8 cellular contexts compared by ENCODE assay signal in genomic region chr19:36572593-36573019, GRCh38. TPM values are rescaled to one million over a fixed set of nuclear protein-coding genes. Genes with fewer than 3 reads are reported as not detected.
DNase-seq lines count a peak whose midpoint lies in the region; ATAC-seq, FAIRE-seq and TF ChIP-seq lines count a peak whose summit lies in the region.
"Had no signal": no experiment of that assay in that cellular context is flagged by ENCODE, and none has a peak within 500 bp of the region (broad histone marks: within the 10 kb centered on the region; RNA-seq: fewer than 3 reads in every experiment).

No MANE protein-coding gene starts in this region.

- H3K4me2 ChIP-seq in IMR-90 (ENCODE audit: low read depth, low read length) = peak overlapping the region; percentile 96

- no peak for TF ChIP-seq POLR2A in IMR-90 (IDR thresholded peaks at IDR 0.05; ENCODE audit: low read depth, low read length)

- TSS peak; percentile 59 for BruUV-seq in IMR-90 (replicated peaks; lab: Mats Ljungman, UMichigan)

- 0% methylated on average over 4 of the region's 11 CpGs; no CpG with 5 or more reads in 1 of the 2 experiments for WGBS in IMR-90 (ENCODE audit: extremely low coverage in 2 of 2, insufficient read length in 1 of 2), 2 experiments

- H3K18ac ChIP-seq in IMR-90 (ENCODE audit: low read depth, low read length) = no peak overlapping the region

- peak overlapping the region; percentile 94 for H3K4ac ChIP-seq in IMR-90 (ENCODE audit: low read depth, low read length)

- no peak for ATAC-seq in IMR-90 (ENCODE audit: low read depth)
- no peak for ATAC-seq in HG02588 (IDR thresholded peaks at IDR 0.05; ENCODE audit: unreplicated experiment)

- DNase-seq in IMR-90 = no peak
- no peak for DNase-seq in activated naive CD8-positive, alpha-beta T cell treated with anti-CD3 and anti-CD28 coated beads for 36 hours
- no peak for DNase-seq in kidney
- DNase-seq in substantia nigra (lab: John Stamatoyannopoulos, UW) = no peak
- no peak for DNase-seq in HCEC 1CT
- DNase-seq in NCI-H187 (lab: John Stamatoyannopoulos, UW) = no peak

- H3K9me3 Mint-ChIP-seq in activated naive CD8-positive, alpha-beta T cell treated with anti-CD3 and anti-CD28 coated beads for 36 hours = peaks cover 35% of the 10 kb centered on the region

- H4K5ac ChIP-seq in IMR-90 (ENCODE audit: low read depth, low read length) = peak overlapping the region; percentile 15

- TF ChIP-seq CTCF in IMR-90 (conservative IDR thresholded peaks at IDR 0.05; ENCODE audit: low read depth, low read length) (no peak), kidney (IDR thresholded peaks at IDR 0.05; ENCODE audit: borderline replicate concordance, extremely low read depth, insufficient read depth) (no peak)

- intact Hi-C loops in IMR-90 (cut with micrococcal nuclease) (loop anchor here (2.0 kb wide), 1 partner anchor 32 kb away; the partner anchor contains the start of gene ZNF382), kidney (cut with DNase I) (no loop called here)

- H3K36me3 ChIP-seq in IMR-90 (ENCODE audit: control insufficient read depth, insufficient read depth, low read length) (peaks cover 19% of the 10 kb centered on the region), kidney (ENCODE audit: control insufficient read depth in 1 of 2, insufficient read depth in 2 of 2, low read length in 2 of 2) (peaks cover 5% of the 10 kb centered on the region in 2 donors)

- H4K8ac ChIP-seq in IMR-90 (ENCODE audit: low read depth in 2 of 2, low read length in 2 of 2) = peak overlapping the region; percentile 57 to 89

- H3K79me1 ChIP-seq in IMR-90 (ENCODE audit: low read depth in 1 of 2, low read length in 2 of 2) = peaks cover 16 to 29% of the 10 kb centered on the region in 2 experiments

- POLR2A ChIA-PET in IMR-90 (lab: Charles Lee; ENCODE audit: unreplicated experiment) = no interaction called here

- no peak overlapping the region for H2BK20ac ChIP-seq in IMR-90 (ENCODE audit: low read depth, low read length)

- in situ Hi-C loops in IMR-90 (cut with MboI; ENCODE audit: low sequenced_read_pairs) = no loop called here

- 0 out of 2 replicates have a peak overlapping the region, but pooled peaks have one; percentile 10 for H2AK5ac ChIP-seq in IMR-90 (ENCODE audit: low read depth, low read length)

- CTCF ChIA-PET in IMR-90 (lab: Yijun Ruan, JAX) = no interaction called here

- no peak for TF ChIP-seq RAD21 in IMR-90 (IDR thresholded peaks at IDR 0.05; ENCODE audit: low read length)

- peak overlapping the region; percentile 28; the same call in 1 of the 2 replicates for H3K23ac ChIP-seq in IMR-90 (ENCODE audit: low read depth, low read length)

- peaks cover 19% of the 10 kb centered on the region for H3K4me1 Mint-ChIP-seq in activated naive CD8-positive, alpha-beta T cell treated with anti-CD3 and anti-CD28 coated beads for 36 hours

- no peaks in the 10 kb centered on the region for H3K27me3 ChIP-seq in IMR-90 (ENCODE audit: control insufficient read depth, insufficient read depth, low read length)

- no peak overlapping the region for H2BK120ac ChIP-seq in IMR-90 (ENCODE audit: low read depth, low read length)

- peak overlapping the region; percentile 93 for H3K14ac ChIP-seq in IMR-90 (replicated peaks; ENCODE audit: low read depth, low read length)

- peak overlapping the region; percentile 91 for H3K27ac Mint-ChIP-seq in activated naive CD8-positive, alpha-beta T cell treated with anti-CD3 and anti-CD28 coated beads for 36 hours

- no peak overlapping the region for H2AK9ac ChIP-seq in IMR-90 (replicated peaks; ENCODE audit: low read depth, low read length, poor library complexity)

- no peak for FAIRE-seq in kidney (lab: Jason Lieb, UNC)
- FAIRE-seq: colon had no signal

- H4K20me1 ChIP-seq in IMR-90 (ENCODE audit: insufficient read depth, low read length) = no peaks in the 10 kb centered on the region

- H3K4me3 ChIP-seq in IMR-90 (ENCODE audit: insufficient read depth, low read depth, low read length) (peak overlapping the region; percentile 58), kidney (ENCODE audit: low read length in 2 of 2) (peak overlapping the region; percentile 94 to 100)

- H2BK15ac ChIP-seq in IMR-90 (ENCODE audit: low read depth, low read length) = no peak overlapping the region

- no peak overlapping the region for H3K56ac ChIP-seq in IMR-90 (ENCODE audit: extremely low read depth, insufficient read depth, low read length)

- H3K4me3 Mint-ChIP-seq in activated naive CD8-positive, alpha-beta T cell treated with anti-CD3 and anti-CD28 coated beads for 36 hours = peak overlapping the region; percentile 88

- H3K27ac ChIP-seq in IMR-90 (ENCODE audit: insufficient read depth, low read length) (peak overlapping the region; percentile 53), kidney (ENCODE audit: low read depth in 2 of 2, low read length in 2 of 2) (peak overlapping the region; percentile 76 to 94), substantia nigra (ENCODE audit: low read depth, low read length, poor library complexity, severe bottlenecking) (peak overlapping the region; percentile 82)

- H3K4me1 ChIP-seq in IMR-90 (ENCODE audit: control insufficient read depth, insufficient read depth, low read length) = peaks cover 2% of the 10 kb centered on the region; the same call in 1 of the 2 replicates
- peaks cover 4 to 5% of the 10 kb centered on the region in 2 donors for H3K4me1 ChIP-seq in kidney (ENCODE audit: control insufficient read depth in 1 of 2, insufficient read depth in 1 of 2, low read depth in 1 of 2, low read length in 2 of 2)

- peak overlapping the region; percentile 88; the same call in 1 of the 2 replicates for H4K91ac ChIP-seq in IMR-90 (ENCODE audit: insufficient read depth, low read depth, low read length)

- H3K9me3 ChIP-seq in IMR-90 (ENCODE audit: control insufficient read depth, insufficient read depth, low read length) (peaks cover 17% of the 10 kb centered on the region), kidney (ENCODE audit: control insufficient read depth in 1 of 2, low read length in 2 of 2) (no peaks in the 10 kb centered on the region)

- peak overlapping the region; percentile 98 for H2AFZ ChIP-seq in IMR-90 (replicated peaks; ENCODE audit: low read length, poor library complexity)

- H2BK5ac ChIP-seq in IMR-90 (ENCODE audit: low read depth, low read length, poor library complexity, severe bottlenecking) = peak overlapping the region; percentile 59

- H3K36me3 Mint-ChIP-seq in activated naive CD8-positive, alpha-beta T cell treated with anti-CD3 and anti-CD28 coated beads for 36 hours = peaks cover 88% of the 10 kb centered on the region

- dilution Hi-C loops in IMR-90 (cut with HindIII; ENCODE audit: low sequenced_read_pairs, unreplicated experiment) = no loop called here

- H3K9me1 ChIP-seq in IMR-90 (ENCODE audit: insufficient read depth, low read length) = no peaks in the 10 kb centered on the region

- H3K9ac ChIP-seq in IMR-90 (ENCODE audit: low read depth, low read length) = peak overlapping the region; percentile 69
- H3K9ac ChIP-seq in kidney (ENCODE audit: low read length in 2 of 2) = peak overlapping the region; percentile 87 to 89

- no peaks in the 10 kb centered on the region for H3K27me3 Mint-ChIP-seq in activated naive CD8-positive, alpha-beta T cell treated with anti-CD3 and anti-CD28 coated beads for 36 hours

TF ChIP-seq in IMR-90, 13 proteins besides CTCF, POLR2A, EP300 and RAD21:
- TF ChIP-seq MAZ (IDR thresholded peaks at IDR 0.05; ENCODE audit: borderline replicate concordance, low read depth, low read length) (no peak), NFE2L2 (IDR thresholded peaks at IDR 0.05; ENCODE audit: low read depth, low read length) (no peak), CHD1 (IDR thresholded peaks at IDR 0.05; ENCODE audit: low read depth, low read length) (no peak)
TF ChIP-seq in IMR-90: peak in this region for 0.

RNA-seq across cellular contexts. Expression of gene ZNF529, which starts 0.5 kb away (rescaled TPM):
- total RNA-seq in IMR-90 (2012; rRNA removed) = 6.8 and 8.6 TPM in 2 replicates
- 2.4 and 2.7 TPM in 2 replicates for polyA plus RNA-seq in IMR-90 (2012; rRNA removed)
- 0.44 and 1.0 TPM in 2 replicates for polyA plus RNA-seq in IMR-90 (2012; cell fraction: cytosol; rRNA removed)
- polyA plus RNA-seq in IMR-90 (2012; cell fraction: nucleus; rRNA removed; ENCODE audit: low replicate concordance) = 3.1 and 7.6 TPM in 2 replicates
- 10 to 100 TPM; 15.0 to 15.2 TPM for total RNA-seq in activated naive CD8-positive, alpha-beta T cell treated with anti-CD3 and anti-CD28 coated beads for 36 hours
- total RNA-seq in kidney = 17.0 TPM
- polyA plus RNA-seq in kidney (ENCODE audit: insufficient read depth, low read depth, low replicate concordance) = 4.1 TPM

RNA-seq across cellular contexts. Expression of gene ZNF382, which starts 32.5 kb away (rescaled TPM):
- total RNA-seq in IMR-90 (2012; rRNA removed) (1.9 and 4.5 TPM in 2 replicates), kidney (11.0 TPM)
- polyA plus RNA-seq in IMR-90 (2012; rRNA removed) (0.59 and 0.80 TPM in 2 replicates), kidney (ENCODE audit: insufficient read depth, low read depth, low replicate concordance) (1.8 TPM)
- polyA plus RNA-seq in IMR-90 (2012; cell fraction: cytosol; rRNA removed) = 0.30 and 0.46 TPM in 2 replicates
- 1.1 and 3.6 TPM in 2 replicates for polyA plus RNA-seq in IMR-90 (2012; cell fraction: nucleus; rRNA removed; ENCODE audit: low replicate concordance)
- total RNA-seq in activated naive CD8-positive, alpha-beta T cell treated with anti-CD3 and anti-CD28 coated beads for 36 hours = 1 to 10 TPM; 7.4 to 9.3 TPM

RNA-seq across cellular contexts. Expression of gene ZNF260, which starts 44.5 kb away (rescaled TPM):
- total RNA-seq in IMR-90 (2012; rRNA removed) (11.3 and 15.0 TPM in 2 replicates), kidney (12.8 TPM)
- polyA plus RNA-seq in IMR-90 (2012; rRNA removed) (2.5 and 4.0 TPM in 2 replicates), kidney (ENCODE audit: insufficient read depth, low read depth, low replicate concordance) (5.4 TPM)
- 0.55 and 0.84 TPM in 2 replicates for polyA plus RNA-seq in IMR-90 (2012; cell fraction: cytosol; rRNA removed)
- 3.2 and 4.7 TPM in 2 replicates for polyA plus RNA-seq in IMR-90 (2012; cell fraction: nucleus; rRNA removed; ENCODE audit: low replicate concordance)
- total RNA-seq in activated naive CD8-positive, alpha-beta T cell treated with anti-CD3 and anti-CD28 coated beads for 36 hours = 1 to 10 TPM; 6.2 to 8.3 TPM
